8 cellular contexts compared by ENCODE assay signal in genomic region chrX:80808160-80808735, GRCh38. TPM values are rescaled to one million over a fixed set of nuclear protein-coding genes. Genes with fewer than 3 reads are reported as not detected.
DNase-seq lines count a peak whose midpoint lies in the region; ATAC-seq and TF ChIP-seq lines count a peak whose summit lies in the region.

No MANE protein-coding gene starts in this region.

- H3K4me1 ChIP-seq in adipocyte (ENCODE audit: control insufficient read depth, insufficient read depth, low read length), result peaks cover 6% of the 10 kb centered on the region
- peaks cover 0 to 11% (median 0%) of the 10 kb centered on the region in 12 donors for H3K4me1 ChIP-seq in heart left ventricle
- H3K4me1 ChIP-seq in uterus, result no peaks in the 10 kb centered on the region

- H3K4me3 ChIP-seq in GM06990 (replicated peaks; ENCODE audit: low read depth, low read length) (peak overlapping the region; percentile 78), HFF-Myc (replicated peaks; ENCODE audit: low read depth, low read length) (peak overlapping the region; percentile 72), adipocyte (ENCODE audit: low read length) (peak overlapping the region; percentile 87), heart left ventricle (peak overlapping the region; percentile 32 to 89 (median 66)), uterus (peak overlapping the region; percentile 70 to 77)

- peak; percentile 78 to 82 (median 80) for ATAC-seq in heart left ventricle

- H3K27ac ChIP-seq in heart left ventricle (peak overlapping the region; percentile 71 to 88 (median 82)), uterus (peak overlapping the region; percentile 82 to 83)

- DNase-seq in GM06990 (ENCODE audit: extremely low read depth, insufficient read length) (peak; percentile 42), HFF-Myc (ENCODE audit: extremely low read depth, low read depth) (no peak), NAMALWA (ENCODE audit: low spot score) (peak; percentile 84), SW480 (ENCODE audit: low spot score) (peak; percentile 57), adipocyte (ENCODE audit: low read depth) (peak; percentile 81), heart left ventricle (peak; percentile 71 to 80 (median 75)), pons (ENCODE audit: low spot score) (peak; percentile 93), uterus (peak; percentile 78 to 79)

- intact Hi-C loops in heart left ventricle (cut with DNase I), result loop anchor here in 1 of 10 donors (2.0 kb wide), 1 partner anchor 313 kb away; no protein-coding TSS in a partner anchor
- intact Hi-C loops in uterus (cut with DNase I; ENCODE audit: low total_unique reads), result no loop called here

- H3K9ac ChIP-seq in adipocyte (ENCODE audit: low read length), result peak overlapping the region; percentile 83

- TF ChIP-seq POLR2A in heart left ventricle (IDR thresholded peaks at IDR 0.05) (no peak), uterus (IDR thresholded peaks at IDR 0.05) (no peak)

- H3K27me3 ChIP-seq in GM06990 (replicated peaks; ENCODE audit: control insufficient read depth, insufficient read depth, low read length), result no peaks in the 10 kb centered on the region
- H3K27me3 ChIP-seq in adipocyte (replicated peaks; ENCODE audit: control insufficient read depth, insufficient read depth, low read length), result no peaks in the 10 kb centered on the region
- H3K27me3 ChIP-seq in heart left ventricle, result no peaks in the 10 kb centered on the region
- no peaks in the 10 kb centered on the region for H3K27me3 ChIP-seq in uterus

- 0 to 40% (median 18%) methylated on average over 24 of the region's 24 CpGs for WGBS in heart left ventricle, 4 donors

- TF ChIP-seq CTCF in GM06990 (IDR thresholded peaks at IDR 0.05; ENCODE audit: insufficient read depth, low read length, poor library complexity, severe bottlenecking), result no peak
- TF ChIP-seq CTCF in HFF-Myc (IDR thresholded peaks at IDR 0.05; ENCODE audit: low read depth, low read length, missing control alignments), result no peak
- no peak for TF ChIP-seq CTCF in heart left ventricle (IDR thresholded peaks at IDR 0.05)
- no peak for TF ChIP-seq CTCF in uterus (IDR thresholded peaks at IDR 0.05)

- no peaks in the 10 kb centered on the region for H3K9me3 ChIP-seq in adipocyte (ENCODE audit: control insufficient read depth, low read length)
- no peaks in the 10 kb centered on the region for H3K9me3 ChIP-seq in heart left ventricle
- no peaks in the 10 kb centered on the region for H3K9me3 ChIP-seq in uterus

- H3K36me3 ChIP-seq in GM06990 (ENCODE audit: control insufficient read depth, insufficient read depth, low read length) (no peaks in the 10 kb centered on the region), adipocyte (ENCODE audit: control insufficient read depth, insufficient read depth, low read length, severe bottlenecking) (no peaks in the 10 kb centered on the region), heart left ventricle (no peaks in the 10 kb centered on the region), uterus (no peaks in the 10 kb centered on the region)

RNA-seq across cellular contexts. Expression of gene BRWD3, which starts 1.4 kb away (rescaled TPM):
- 10 to 100 TPM in 1 of 9 donors, 1 to 10 TPM in 8; 2.7 to 10.3 (median 5.9) TPM for total RNA-seq in heart left ventricle
- polyA plus RNA-seq in heart left ventricle, result 1 to 10 TPM; 1.4 to 3.7 TPM
- 10 to 100 TPM; 22.9 to 46.0 (median 43.2) TPM for total RNA-seq in uterus
